ENCODE assay signal across 2 cellular contexts in the genomic region with DNA sequence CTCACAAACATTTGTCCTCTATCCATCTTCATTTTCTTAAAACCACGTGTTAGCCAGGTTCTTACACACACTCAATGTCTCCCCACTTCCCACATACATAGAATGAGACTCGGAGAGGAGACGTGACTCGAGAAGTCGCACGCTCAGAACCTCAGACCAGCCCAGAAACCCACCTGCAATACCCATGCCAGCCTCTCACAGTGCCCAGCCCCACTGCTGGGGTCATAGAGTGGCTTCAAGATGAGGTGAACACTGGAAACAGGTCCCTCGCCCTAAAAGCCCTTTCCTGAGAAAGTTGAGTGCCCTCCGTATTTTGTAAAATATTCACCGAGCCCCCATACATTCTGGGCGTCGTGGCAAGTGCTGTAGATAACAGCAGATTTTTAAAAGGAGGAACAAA.
TF ChIP-seq lines count a peak whose summit lies in the region.

No MANE protein-coding gene starts in this region.

TF ChIP-seq in WTC11, 78 proteins besides CTCF, POLR2A, EP300 and RAD21:
- TF ChIP-seq, protein P1, sequence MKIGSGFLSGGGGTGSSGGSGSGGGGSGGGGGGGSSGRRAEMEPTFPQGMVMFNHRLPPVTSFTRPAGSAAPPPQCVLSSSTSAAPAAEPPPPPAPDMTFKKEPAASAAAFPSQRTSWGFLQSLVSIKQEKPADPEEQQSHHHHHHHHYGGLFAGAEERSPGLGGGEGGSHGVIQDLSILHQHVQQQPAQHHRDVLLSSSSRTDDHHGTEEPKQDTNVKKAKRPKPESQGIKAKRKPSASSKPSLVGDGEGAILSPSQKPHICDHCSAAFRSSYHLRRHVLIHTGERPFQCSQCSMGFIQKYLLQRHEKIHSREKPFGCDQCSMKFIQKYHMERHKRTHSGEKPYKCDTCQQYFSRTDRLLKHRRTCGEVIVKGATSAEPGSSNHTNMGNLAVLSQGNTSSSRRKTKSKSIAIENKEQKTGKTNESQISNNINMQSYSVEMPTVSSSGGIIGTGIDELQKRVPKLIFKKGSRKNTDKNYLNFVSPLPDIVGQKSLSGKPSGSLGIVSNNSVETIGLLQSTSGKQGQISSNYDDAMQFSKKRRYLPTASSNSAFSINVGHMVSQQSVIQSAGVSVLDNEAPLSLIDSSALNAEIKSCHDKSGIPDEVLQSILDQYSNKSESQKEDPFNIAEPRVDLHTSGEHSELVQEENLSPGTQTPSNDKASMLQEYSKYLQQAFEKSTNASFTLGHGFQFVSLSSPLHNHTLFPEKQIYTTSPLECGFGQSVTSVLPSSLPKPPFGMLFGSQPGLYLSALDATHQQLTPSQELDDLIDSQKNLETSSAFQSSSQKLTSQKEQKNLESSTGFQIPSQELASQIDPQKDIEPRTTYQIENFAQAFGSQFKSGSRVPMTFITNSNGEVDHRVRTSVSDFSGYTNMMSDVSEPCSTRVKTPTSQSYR (CRISPR knock-in tag; IDR thresholded peaks at IDR 0.05): no peak
- TF ChIP-seq FOXJ3 (CRISPR knock-in tag; IDR thresholded peaks at IDR 0.05; ENCODE audit: borderline replicate concordance): no peak

TF ChIP-seq in HepG2, 621 proteins besides CTCF, POLR2A, EP300 and RAD21:
- TF ChIP-seq HNRNPK (IDR thresholded peaks at IDR 0.05; ENCODE audit: low read depth, low read length, poor library complexity, severe bottlenecking): no peak
- no peak for TF ChIP-seq NAIF1 (CRISPR knock-in tag; IDR thresholded peaks at IDR 0.05; ENCODE audit: borderline replicate concordance)
- no peak for TF ChIP-seq MIER3 (CRISPR knock-in tag; IDR thresholded peaks at IDR 0.05; ENCODE audit: borderline replicate concordance)
- no peak for TF ChIP-seq ZNF317 (CRISPR knock-in tag; IDR thresholded peaks at IDR 0.05)
- TF ChIP-seq, protein P2, sequence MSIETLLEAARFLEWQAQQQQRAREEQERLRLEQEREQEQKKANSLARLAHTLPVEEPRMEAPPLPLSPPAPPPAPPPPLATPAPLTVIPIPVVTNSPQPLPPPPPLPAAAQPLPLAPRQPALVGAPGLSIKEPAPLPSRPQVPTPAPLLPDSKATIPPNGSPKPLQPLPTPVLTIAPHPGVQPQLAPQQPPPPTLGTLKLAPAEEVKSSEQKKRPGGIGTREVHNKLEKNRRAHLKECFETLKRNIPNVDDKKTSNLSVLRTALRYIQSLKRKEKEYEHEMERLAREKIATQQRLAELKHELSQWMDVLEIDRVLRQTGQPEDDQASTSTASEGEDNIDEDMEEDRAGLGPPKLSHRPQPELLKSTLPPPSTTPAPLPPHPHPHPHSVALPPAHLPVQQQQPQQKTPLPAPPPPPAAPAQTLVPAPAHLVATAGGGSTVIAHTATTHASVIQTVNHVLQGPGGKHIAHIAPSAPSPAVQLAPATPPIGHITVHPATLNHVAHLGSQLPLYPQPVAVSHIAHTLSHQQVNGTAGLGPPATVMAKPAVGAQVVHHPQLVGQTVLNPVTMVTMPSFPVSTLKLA (IDR thresholded peaks at IDR 0.05): peak; percentile 33; the same call in 1 of the 2 replicates
- no peak for TF ChIP-seq ZEB1 (IDR thresholded peaks at IDR 0.05; ENCODE audit: insufficient replicate concordance, low read depth)
